1 cellular context compared by ENCODE assay signal in the genomic region with DNA sequence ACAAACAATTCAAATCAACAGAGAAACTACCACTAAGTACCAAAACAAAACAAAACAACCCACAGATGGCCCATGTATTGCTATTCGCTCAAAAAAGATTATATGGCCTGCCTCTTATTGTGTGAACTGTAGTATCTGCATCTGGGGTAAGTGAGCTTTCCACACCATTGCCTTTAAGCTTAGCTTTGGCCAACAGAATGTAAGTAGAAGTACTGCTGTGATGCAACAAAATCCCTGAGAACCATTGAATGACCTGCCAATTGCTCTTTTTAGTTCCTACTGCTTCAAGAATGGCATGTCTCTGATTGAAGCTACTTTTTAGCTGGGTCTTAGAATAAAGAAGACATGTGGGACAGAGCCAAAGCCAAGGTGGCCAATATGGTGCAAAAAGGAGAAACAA.
TF ChIP-seq lines count a peak whose summit lies in the region.

No MANE protein-coding gene starts in this region.

TF ChIP-seq in GM23338, 12 proteins besides CTCF, POLR2A, EP300 and RAD21 (continued from another document):
- TF ChIP-seq, protein P1, sequence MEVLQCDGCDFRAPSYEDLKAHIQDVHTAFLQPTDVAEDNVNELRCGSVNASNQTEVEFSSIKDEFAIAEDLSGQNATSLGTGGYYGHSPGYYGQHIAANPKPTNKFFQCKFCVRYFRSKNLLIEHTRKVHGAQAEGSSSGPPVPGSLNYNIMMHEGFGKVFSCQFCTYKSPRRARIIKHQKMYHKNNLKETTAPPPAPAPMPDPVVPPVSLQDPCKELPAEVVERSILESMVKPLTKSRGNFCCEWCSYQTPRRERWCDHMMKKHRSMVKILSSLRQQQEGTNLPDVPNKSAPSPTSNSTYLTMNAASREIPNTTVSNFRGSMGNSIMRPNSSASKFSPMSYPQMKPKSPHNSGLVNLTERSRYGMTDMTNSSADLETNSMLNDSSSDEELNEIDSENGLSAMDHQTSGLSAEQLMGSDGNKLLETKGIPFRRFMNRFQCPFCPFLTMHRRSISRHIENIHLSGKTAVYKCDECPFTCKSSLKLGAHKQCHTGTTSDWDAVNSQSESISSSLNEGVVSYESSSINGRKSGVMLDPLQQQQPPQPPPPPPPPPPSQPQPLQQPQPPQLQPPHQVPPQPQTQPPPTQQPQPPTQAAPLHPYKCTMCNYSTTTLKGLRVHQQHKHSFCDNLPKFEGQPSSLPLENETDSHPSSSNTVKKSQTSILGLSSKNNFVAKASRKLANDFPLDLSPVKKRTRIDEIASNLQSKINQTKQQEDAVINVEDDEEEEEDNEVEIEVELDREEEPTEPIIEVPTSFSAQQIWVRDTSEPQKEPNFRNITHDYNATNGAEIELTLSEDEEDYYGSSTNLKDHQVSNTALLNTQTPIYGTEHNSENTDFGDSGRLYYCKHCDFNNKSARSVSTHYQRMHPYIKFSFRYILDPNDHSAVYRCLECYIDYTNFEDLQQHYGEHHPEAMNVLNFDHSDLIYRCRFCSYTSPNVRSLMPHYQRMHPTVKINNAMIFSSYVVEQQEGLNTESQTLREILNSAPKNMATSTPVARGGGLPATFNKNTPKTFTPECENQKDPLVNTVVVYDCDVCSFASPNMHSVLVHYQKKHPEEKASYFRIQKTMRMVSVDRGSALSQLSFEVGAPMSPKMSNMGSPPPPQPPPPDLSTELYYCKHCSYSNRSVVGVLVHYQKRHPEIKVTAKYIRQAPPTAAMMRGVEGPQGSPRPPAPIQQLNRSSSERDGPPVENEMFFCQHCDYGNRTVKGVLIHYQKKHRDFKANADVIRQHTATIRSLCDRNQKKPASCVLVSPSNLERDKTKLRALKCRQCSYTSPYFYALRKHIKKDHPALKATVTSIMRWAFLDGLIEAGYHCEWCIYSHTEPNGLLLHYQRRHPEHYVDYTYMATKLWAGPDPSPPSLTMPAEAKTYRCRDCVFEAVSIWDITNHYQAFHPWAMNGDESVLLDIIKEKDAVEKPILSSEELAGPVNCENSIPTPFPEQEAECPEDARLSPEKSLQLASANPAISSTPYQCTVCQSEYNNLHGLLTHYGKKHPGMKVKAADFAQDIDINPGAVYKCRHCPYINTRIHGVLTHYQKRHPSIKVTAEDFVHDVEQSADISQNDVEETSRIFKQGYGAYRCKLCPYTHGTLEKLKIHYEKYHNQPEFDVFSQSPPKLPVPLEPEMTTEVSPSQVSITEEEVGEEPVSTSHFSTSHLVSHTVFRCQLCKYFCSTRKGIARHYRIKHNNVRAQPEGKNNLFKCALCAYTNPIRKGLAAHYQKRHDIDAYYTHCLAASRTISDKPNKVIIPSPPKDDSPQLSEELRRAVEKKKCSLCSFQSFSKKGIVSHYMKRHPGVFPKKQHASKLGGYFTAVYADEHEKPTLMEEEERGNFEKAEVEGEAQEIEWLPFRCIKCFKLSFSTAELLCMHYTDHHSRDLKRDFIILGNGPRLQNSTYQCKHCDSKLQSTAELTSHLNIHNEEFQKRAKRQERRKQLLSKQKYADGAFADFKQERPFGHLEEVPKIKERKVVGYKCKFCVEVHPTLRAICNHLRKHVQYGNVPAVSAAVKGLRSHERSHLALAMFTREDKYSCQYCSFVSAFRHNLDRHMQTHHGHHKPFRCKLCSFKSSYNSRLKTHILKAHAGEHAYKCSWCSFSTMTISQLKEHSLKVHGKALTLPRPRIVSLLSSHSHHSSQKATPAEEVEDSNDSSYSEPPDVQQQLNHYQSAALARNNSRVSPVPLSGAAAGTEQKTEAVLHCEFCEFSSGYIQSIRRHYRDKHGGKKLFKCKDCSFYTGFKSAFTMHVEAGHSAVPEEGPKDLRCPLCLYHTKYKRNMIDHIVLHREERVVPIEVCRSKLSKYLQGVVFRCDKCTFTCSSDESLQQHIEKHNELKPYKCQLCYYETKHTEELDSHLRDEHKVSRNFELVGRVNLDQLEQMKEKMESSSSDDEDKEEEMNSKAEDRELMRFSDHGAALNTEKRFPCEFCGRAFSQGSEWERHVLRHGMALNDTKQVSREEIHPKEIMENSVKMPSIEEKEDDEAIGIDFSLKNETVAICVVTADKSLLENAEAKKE (CRISPR knock-in tag; IDR thresholded peaks at IDR 0.05): no peak; the same call in 1 of the 2 replicates
- TF ChIP-seq, protein P2, sequence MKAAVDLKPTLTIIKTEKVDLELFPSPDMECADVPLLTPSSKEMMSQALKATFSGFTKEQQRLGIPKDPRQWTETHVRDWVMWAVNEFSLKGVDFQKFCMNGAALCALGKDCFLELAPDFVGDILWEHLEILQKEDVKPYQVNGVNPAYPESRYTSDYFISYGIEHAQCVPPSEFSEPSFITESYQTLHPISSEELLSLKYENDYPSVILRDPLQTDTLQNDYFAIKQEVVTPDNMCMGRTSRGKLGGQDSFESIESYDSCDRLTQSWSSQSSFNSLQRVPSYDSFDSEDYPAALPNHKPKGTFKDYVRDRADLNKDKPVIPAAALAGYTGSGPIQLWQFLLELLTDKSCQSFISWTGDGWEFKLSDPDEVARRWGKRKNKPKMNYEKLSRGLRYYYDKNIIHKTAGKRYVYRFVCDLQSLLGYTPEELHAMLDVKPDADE (IDR thresholded peaks at IDR 0.05): no peak
- no peak for TF ChIP-seq ZNF114 (CRISPR knock-in tag; IDR thresholded peaks at IDR 0.05)
- TF ChIP-seq EZH2 (IDR thresholded peaks at IDR 0.05; ENCODE audit: low read depth, unreplicated experiment): no peak
- TF ChIP-seq STAT1 (IDR thresholded peaks at IDR 0.05; ENCODE audit: unreplicated experiment): no peak
- TF ChIP-seq ZNF331 (CRISPR knock-in tag; IDR thresholded peaks at IDR 0.05; ENCODE audit: low read depth): no peak
- no peak for TF ChIP-seq POLR2AphosphoS5 (IDR thresholded peaks at IDR 0.05; ENCODE audit: low read depth)
TF ChIP-seq in GM23338: peak in this region for 0.
